14 cellular contexts compared by ENCODE assay signal in the genomic region with DNA sequence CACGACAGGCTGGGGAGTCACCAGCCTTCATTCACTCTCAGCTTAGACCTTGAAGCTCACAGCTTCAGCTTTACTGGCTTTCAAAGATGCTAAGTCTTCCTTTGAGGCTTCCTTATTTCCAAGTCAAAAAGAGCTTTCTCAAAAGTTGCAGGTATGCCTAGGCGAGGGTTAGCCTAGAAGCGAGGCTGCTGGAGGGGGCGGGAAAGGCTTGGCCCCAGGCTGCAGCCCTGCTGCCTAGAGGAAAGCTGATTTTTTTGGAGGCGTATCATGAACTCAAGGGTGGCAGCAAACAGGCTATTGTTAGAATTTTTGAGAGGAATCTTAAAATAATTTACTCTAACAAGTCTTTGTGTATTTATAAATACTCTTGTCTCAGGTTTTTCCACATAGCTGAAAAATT.
"Had no signal": no experiment of that assay in that cellular context is flagged by ENCODE, and none has a peak within 500 bp of the region (broad histone marks: within the 10 kb centered on the region; RNA-seq: fewer than 3 reads in every experiment).

No MANE protein-coding gene starts in this region.

- H3K4me3 ChIP-seq: gastroesophageal sphincter, heart right ventricle, tibial artery had no signal

- H3K36me3 Mint-ChIP-seq: naive B cell; stimulated activated naive B cell treated with anti-CD40 and anti-IgM and Interleukin-4, amounts not matched to agents 10 μg/mL and 1 μg/mL and 100 μg/mL, for 72 hours had no signal

- H3K27me3 Mint-ChIP-seq: activated CD4-positive, alpha-beta memory T cell treated with anti-CD3 and anti-CD28 coated beads, Interleukin-2, amount 10 ng/mL, durations not matched to agents 7 days and 5 days; activated CD4-positive, alpha-beta T cell treated with anti-CD3 and anti-CD28 coated beads for 36 hours; naive B cell; stimulated activated naive B cell treated with anti-CD40 and anti-IgM and Interleukin-4, amounts not matched to agents 10 μg/mL and 1 μg/mL and 100 μg/mL, for 72 hours had no signal

- H3K27me3 ChIP-seq: gastroesophageal sphincter, heart right ventricle, tibial artery had no signal

- H3K27ac ChIP-seq: heart right ventricle, tibial artery had no signal

- H3K36me3 ChIP-seq: tibial artery had no signal

- ATAC-seq: activated CD4-positive, alpha-beta T cell treated with anti-CD3 and anti-CD28 coated beads for 36 hours; gastroesophageal sphincter; left lobe of liver; stimulated activated naive B cell treated with anti-CD40 and anti-IgM and Interleukin-4, amounts not matched to agents 10 μg/mL and 1 μg/mL and 100 μg/mL, for 72 hours had no signal

- H3K27ac Mint-ChIP-seq: activated CD4-positive, alpha-beta memory T cell treated with anti-CD3 and anti-CD28 coated beads, Interleukin-2, amount 10 ng/mL, durations not matched to agents 7 days and 5 days had no signal

- DNase-seq: activated CD4-positive, alpha-beta memory T cell treated with anti-CD3 and anti-CD28 coated beads, Interleukin-2, amount 10 ng/mL, durations not matched to agents 7 days and 5 days; activated CD4-positive, alpha-beta T cell treated with anti-CD3 and anti-CD28 coated beads for 36 hours; activated naive CD4-positive, alpha-beta T cell; activated T-cell treated with anti-CD3 and anti-CD28 coated beads, Interleukin-2, amount 50 U/mL, for 48 hours; heart right ventricle; islet precursor cell; naive B cell; retina; stimulated activated CD4-positive, alpha-beta T cell treated with anti-CD3 and anti-CD28 coated beads, Interleukin-2, amount 100 ng/mL, for 48 hours; stimulated activated naive B cell treated with anti-CD40 and anti-IgM and Interleukin-4, amounts not matched to agents 10 μg/mL and 1 μg/mL and 100 μg/mL, for 72 hours; T-helper 9 cell; tibial artery had no signal

- H3K9me3 ChIP-seq: gastroesophageal sphincter, heart right ventricle, tibial artery had no signal

- H3K9me3 Mint-ChIP-seq: activated CD4-positive, alpha-beta memory T cell treated with anti-CD3 and anti-CD28 coated beads, Interleukin-2, amount 10 ng/mL, durations not matched to agents 7 days and 5 days; naive B cell; stimulated activated naive B cell treated with anti-CD40 and anti-IgM and Interleukin-4, amounts not matched to agents 10 μg/mL and 1 μg/mL and 100 μg/mL, for 72 hours had no signal

- H3K4me3 Mint-ChIP-seq: activated CD4-positive, alpha-beta memory T cell treated with anti-CD3 and anti-CD28 coated beads, Interleukin-2, amount 10 ng/mL, durations not matched to agents 7 days and 5 days; activated CD4-positive, alpha-beta T cell treated with anti-CD3 and anti-CD28 coated beads for 36 hours; naive B cell; stimulated activated naive B cell treated with anti-CD40 and anti-IgM and Interleukin-4, amounts not matched to agents 10 μg/mL and 1 μg/mL and 100 μg/mL, for 72 hours had no signal
